Comparison of ENCODE assay signal across 2 cellular contexts in the genomic region with DNA sequence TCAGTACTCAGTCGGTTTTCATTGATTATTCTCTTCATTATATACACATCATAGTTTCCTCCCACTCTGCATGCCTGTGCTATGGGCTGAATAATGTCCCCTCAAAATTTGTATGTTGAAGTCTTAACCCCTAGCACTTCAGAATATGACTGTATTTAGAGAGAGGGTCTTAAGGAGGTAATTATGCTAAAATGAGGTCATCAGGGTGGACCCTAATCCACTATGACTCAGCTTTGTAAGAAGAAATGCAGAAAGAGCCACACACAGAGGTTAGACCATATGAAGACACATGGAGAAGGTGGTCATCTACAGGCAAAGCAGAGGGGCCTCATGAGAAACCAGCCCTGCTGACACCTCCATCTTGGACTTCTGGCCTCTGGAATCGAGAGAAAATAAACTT.
TF ChIP-seq lines count a peak whose summit lies in the region.

No MANE protein-coding gene starts in this region.

TF ChIP-seq in WTC11, 78 proteins besides CTCF, POLR2A, EP300 and RAD21 (continued from another document and continues in another):
- TF ChIP-seq, protein P1, sequence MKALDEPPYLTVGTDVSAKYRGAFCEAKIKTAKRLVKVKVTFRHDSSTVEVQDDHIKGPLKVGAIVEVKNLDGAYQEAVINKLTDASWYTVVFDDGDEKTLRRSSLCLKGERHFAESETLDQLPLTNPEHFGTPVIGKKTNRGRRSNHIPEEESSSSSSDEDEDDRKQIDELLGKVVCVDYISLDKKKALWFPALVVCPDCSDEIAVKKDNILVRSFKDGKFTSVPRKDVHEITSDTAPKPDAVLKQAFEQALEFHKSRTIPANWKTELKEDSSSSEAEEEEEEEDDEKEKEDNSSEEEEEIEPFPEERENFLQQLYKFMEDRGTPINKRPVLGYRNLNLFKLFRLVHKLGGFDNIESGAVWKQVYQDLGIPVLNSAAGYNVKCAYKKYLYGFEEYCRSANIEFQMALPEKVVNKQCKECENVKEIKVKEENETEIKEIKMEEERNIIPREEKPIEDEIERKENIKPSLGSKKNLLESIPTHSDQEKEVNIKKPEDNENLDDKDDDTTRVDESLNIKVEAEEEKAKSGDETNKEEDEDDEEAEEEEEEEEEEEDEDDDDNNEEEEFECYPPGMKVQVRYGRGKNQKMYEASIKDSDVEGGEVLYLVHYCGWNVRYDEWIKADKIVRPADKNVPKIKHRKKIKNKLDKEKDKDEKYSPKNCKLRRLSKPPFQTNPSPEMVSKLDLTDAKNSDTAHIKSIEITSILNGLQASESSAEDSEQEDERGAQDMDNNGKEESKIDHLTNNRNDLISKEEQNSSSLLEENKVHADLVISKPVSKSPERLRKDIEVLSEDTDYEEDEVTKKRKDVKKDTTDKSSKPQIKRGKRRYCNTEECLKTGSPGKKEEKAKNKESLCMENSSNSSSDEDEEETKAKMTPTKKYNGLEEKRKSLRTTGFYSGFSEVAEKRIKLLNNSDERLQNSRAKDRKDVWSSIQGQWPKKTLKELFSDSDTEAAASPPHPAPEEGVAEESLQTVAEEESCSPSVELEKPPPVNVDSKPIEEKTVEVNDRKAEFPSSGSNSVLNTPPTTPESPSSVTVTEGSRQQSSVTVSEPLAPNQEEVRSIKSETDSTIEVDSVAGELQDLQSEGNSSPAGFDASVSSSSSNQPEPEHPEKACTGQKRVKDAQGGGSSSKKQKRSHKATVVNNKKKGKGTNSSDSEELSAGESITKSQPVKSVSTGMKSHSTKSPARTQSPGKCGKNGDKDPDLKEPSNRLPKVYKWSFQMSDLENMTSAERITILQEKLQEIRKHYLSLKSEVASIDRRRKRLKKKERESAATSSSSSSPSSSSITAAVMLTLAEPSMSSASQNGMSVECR (CRISPR knock-in tag; IDR thresholded peaks at IDR 0.05; ENCODE audit: borderline replicate concordance): no peak
- TF ChIP-seq CREB1 (CRISPR knock-in tag; IDR thresholded peaks at IDR 0.05): no peak
- no peak for TF ChIP-seq ZNF121 (CRISPR knock-in tag; IDR thresholded peaks at IDR 0.05)
- TF ChIP-seq CBFB (CRISPR knock-in tag; IDR thresholded peaks at IDR 0.05; ENCODE audit: low read depth): no peak
- no peak for TF ChIP-seq ZNF138 (CRISPR knock-in tag; conservative IDR thresholded peaks at IDR 0.05)
- no peak for TF ChIP-seq TP53 (CRISPR knock-in tag; IDR thresholded peaks at IDR 0.05)
- TF ChIP-seq, protein P2, sequence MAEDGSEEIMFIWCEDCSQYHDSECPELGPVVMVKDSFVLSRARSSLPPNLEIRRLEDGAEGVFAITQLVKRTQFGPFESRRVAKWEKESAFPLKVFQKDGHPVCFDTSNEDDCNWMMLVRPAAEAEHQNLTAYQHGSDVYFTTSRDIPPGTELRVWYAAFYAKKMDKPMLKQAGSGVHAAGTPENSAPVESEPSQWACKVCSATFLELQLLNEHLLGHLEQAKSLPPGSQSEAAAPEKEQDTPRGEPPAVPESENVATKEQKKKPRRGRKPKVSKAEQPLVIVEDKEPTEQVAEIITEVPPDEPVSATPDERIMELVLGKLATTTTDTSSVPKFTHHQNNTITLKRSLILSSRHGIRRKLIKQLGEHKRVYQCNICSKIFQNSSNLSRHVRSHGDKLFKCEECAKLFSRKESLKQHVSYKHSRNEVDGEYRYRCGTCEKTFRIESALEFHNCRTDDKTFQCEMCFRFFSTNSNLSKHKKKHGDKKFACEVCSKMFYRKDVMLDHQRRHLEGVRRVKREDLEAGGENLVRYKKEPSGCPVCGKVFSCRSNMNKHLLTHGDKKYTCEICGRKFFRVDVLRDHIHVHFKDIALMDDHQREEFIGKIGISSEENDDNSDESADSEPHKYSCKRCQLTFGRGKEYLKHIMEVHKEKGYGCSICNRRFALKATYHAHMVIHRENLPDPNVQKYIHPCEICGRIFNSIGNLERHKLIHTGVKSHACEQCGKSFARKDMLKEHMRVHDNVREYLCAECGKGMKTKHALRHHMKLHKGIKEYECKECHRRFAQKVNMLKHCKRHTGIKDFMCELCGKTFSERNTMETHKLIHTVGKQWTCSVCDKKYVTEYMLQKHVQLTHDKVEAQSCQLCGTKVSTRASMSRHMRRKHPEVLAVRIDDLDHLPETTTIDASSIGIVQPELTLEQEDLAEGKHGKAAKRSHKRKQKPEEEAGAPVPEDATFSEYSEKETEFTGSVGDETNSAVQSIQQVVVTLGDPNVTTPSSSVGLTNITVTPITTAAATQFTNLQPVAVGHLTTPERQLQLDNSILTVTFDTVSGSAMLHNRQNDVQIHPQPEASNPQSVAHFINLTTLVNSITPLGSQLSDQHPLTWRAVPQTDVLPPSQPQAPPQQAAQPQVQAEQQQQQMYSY (CRISPR knock-in tag; IDR thresholded peaks at IDR 0.05): no peak
- TF ChIP-seq, protein P3, sequence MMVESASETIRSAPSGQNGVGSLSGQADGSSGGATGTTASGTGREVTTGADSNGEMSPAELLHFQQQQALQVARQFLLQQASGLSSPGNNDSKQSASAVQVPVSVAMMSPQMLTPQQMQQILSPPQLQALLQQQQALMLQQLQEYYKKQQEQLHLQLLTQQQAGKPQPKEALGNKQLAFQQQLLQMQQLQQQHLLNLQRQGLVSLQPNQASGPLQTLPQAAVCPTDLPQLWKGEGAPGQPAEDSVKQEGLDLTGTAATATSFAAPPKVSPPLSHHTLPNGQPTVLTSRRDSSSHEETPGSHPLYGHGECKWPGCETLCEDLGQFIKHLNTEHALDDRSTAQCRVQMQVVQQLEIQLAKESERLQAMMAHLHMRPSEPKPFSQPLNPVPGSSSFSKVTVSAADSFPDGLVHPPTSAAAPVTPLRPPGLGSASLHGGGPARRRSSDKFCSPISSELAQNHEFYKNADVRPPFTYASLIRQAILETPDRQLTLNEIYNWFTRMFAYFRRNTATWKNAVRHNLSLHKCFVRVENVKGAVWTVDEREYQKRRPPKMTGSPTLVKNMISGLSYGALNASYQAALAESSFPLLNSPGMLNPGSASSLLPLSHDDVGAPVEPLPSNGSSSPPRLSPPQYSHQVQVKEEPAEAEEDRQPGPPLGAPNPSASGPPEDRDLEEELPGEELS (CRISPR knock-in tag; IDR thresholded peaks at IDR 0.05): no peak
- TF ChIP-seq, protein P4, sequence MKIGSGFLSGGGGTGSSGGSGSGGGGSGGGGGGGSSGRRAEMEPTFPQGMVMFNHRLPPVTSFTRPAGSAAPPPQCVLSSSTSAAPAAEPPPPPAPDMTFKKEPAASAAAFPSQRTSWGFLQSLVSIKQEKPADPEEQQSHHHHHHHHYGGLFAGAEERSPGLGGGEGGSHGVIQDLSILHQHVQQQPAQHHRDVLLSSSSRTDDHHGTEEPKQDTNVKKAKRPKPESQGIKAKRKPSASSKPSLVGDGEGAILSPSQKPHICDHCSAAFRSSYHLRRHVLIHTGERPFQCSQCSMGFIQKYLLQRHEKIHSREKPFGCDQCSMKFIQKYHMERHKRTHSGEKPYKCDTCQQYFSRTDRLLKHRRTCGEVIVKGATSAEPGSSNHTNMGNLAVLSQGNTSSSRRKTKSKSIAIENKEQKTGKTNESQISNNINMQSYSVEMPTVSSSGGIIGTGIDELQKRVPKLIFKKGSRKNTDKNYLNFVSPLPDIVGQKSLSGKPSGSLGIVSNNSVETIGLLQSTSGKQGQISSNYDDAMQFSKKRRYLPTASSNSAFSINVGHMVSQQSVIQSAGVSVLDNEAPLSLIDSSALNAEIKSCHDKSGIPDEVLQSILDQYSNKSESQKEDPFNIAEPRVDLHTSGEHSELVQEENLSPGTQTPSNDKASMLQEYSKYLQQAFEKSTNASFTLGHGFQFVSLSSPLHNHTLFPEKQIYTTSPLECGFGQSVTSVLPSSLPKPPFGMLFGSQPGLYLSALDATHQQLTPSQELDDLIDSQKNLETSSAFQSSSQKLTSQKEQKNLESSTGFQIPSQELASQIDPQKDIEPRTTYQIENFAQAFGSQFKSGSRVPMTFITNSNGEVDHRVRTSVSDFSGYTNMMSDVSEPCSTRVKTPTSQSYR (CRISPR knock-in tag; IDR thresholded peaks at IDR 0.05): no peak

TF ChIP-seq in SK-N-SH treated with all-trans-retinoic acid at 6 μM for 48 hours, 23 proteins besides CTCF, POLR2A, EP300 and RAD21 (continued from another document):
- TF ChIP-seq, protein P5, sequence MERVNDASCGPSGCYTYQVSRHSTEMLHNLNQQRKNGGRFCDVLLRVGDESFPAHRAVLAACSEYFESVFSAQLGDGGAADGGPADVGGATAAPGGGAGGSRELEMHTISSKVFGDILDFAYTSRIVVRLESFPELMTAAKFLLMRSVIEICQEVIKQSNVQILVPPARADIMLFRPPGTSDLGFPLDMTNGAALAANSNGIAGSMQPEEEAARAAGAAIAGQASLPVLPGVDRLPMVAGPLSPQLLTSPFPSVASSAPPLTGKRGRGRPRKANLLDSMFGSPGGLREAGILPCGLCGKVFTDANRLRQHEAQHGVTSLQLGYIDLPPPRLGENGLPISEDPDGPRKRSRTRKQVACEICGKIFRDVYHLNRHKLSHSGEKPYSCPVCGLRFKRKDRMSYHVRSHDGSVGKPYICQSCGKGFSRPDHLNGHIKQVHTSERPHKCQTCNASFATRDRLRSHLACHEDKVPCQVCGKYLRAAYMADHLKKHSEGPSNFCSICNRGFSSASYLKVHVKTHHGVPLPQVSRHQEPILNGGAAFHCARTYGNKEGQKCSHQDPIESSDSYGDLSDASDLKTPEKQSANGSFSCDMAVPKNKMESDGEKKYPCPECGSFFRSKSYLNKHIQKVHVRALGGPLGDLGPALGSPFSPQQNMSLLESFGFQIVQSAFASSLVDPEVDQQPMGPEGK (CRISPR knock-in tag; IDR thresholded peaks at IDR 0.05; ENCODE audit: borderline replicate concordance): no peak
- TF ChIP-seq ESRRG (CRISPR knock-in tag; IDR thresholded peaks at IDR 0.05): no peak
- TF ChIP-seq ZNF8 (CRISPR knock-in tag; IDR thresholded peaks at IDR 0.05): no peak
- TF ChIP-seq RARB (CRISPR knock-in tag; IDR thresholded peaks at IDR 0.05): no peak
- no peak for TF ChIP-seq ZNF565 (CRISPR knock-in tag; conservative IDR thresholded peaks at IDR 0.05; ENCODE audit: low read depth)
- no peak for TF ChIP-seq PPARA (CRISPR knock-in tag; IDR thresholded peaks at IDR 0.05; ENCODE audit: borderline replicate concordance)
- no peak for TF ChIP-seq ZFP30 (CRISPR knock-in tag; IDR thresholded peaks at IDR 0.05)
